In the genomic region with DNA sequence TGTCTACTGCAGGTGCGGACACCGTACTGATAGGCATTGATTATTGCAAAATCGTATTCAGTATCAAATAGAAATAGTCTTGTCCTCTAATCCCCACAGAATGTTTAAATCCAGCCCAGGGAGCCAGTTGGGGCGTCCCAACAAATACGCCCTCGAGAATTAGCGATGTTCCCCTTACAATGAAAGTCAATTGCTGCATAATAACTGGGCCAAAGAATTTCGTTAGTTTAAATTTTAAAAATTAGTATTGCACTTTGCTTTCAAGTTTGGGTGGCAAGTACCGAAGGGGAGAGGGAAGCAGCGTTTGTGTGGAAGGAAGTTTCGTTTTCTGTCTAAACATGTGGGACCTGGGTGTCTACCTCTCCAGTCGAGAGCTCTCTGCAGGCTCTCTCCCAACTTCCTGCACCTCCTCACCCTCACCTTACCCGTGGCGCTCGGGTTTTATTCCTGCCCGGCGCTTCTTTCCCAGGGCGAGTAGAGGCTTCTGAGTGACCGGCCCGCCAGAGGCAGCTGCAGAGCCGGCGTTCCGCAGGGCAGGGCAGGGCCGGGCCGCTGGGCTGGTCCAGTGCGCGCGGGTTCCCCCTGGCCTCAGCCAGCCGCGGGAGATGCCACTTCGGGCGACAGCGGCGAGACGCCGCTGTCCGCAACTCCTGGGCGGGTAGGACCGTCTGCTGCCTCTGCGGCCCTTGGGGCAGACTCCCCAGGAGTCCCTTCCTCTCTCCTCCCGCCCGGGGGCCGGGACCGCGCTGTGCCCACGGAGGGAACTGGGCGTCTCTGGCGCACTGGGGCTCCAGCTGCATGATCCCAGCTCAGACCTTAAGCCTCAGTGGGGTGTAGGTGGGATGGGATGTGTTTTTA, we compare ENCODE assay signal across 9 cellular contexts. TPM values are rescaled to one million over a fixed set of nuclear protein-coding genes. Genes with fewer than 3 reads are reported as not detected.
DNase-seq lines count a peak whose midpoint lies in the region; ATAC-seq and TF ChIP-seq lines count a peak whose summit lies in the region.
"Had no signal": no experiment of that assay in that cellular context is flagged by ENCODE, and none has a peak within 500 bp of the region (broad histone marks: within the 10 kb centered on the region; RNA-seq: fewer than 3 reads in every experiment).

No MANE protein-coding gene starts in this region.

- peaks cover 100% of the 10 kb centered on the region for H3K27me3 Mint-ChIP-seq in activated naive CD4-positive, alpha-beta T cell treated with anti-CD3 and anti-CD28 coated beads, Interleukin-2, amount 10 ng/mL, durations not matched to agents 7 days and 5 days
- peaks cover 75% of the 10 kb centered on the region for H3K27me3 Mint-ChIP-seq in type B pancreatic cell

- peak; percentile 24 for DNase-seq in activated naive CD4-positive, alpha-beta T cell treated with anti-CD3 and anti-CD28 coated beads, Interleukin-2, amount 10 ng/mL, durations not matched to agents 7 days and 5 days
- no peak for DNase-seq in activated naive CD4-positive, alpha-beta T cell (lab: John Stamatoyannopoulos, UW)
- no peak for DNase-seq in astrocyte of the spinal cord (ENCODE audit: low read depth, low spot score)
- DNase-seq in left lobe of liver (ENCODE audit: low spot score): no peak
- DNase-seq in type B pancreatic cell (ENCODE audit: extremely low spot score, unreplicated experiment): peak; percentile 70
- no peak for DNase-seq in HK-2 (ENCODE audit: unreplicated experiment)
- DNase-seq: dermis blood vessel endothelial cell had no signal

- H3K4me1 Mint-ChIP-seq in activated naive CD4-positive, alpha-beta T cell treated with anti-CD3 and anti-CD28 coated beads, Interleukin-2, amount 10 ng/mL, durations not matched to agents 7 days and 5 days: peaks cover 20% of the 10 kb centered on the region
- H3K4me1 Mint-ChIP-seq in type B pancreatic cell (ENCODE audit: unreplicated experiment): peaks cover 27% of the 10 kb centered on the region

- peak overlapping the region; percentile 47 for H3K4me3 Mint-ChIP-seq in activated naive CD4-positive, alpha-beta T cell treated with anti-CD3 and anti-CD28 coated beads, Interleukin-2, amount 10 ng/mL, durations not matched to agents 7 days and 5 days
- peak overlapping the region; percentile 92 for H3K4me3 Mint-ChIP-seq in type B pancreatic cell

- peak overlapping the region; percentile 72 for H3K4me3 ChIP-seq in astrocyte of the spinal cord (ENCODE audit: low read depth, low read length)

- TF ChIP-seq CTCF in astrocyte of the spinal cord (IDR thresholded peaks at IDR 0.05; ENCODE audit: low read depth, low read length) (no peak), type B pancreatic cell (conservative IDR thresholded peaks at IDR 0.05) (no peak)

- CTCF ChIA-PET in activated naive CD4-positive, alpha-beta T cell treated with anti-CD3 and anti-CD28 coated beads, Interleukin-2, amount 10 ng/mL, durations not matched to agents 7 days and 5 days (lab: Charles Lee): interaction anchor here (0.6 kb wide), 1 partner anchor 275 kb away, joined by 3 read pairs; no protein-coding TSS in a partner anchor

- in situ Hi-C loops in astrocyte of the spinal cord (cut with HindIII; ENCODE audit: low sequenced_read_pairs): no loop called here

- H3K27ac Mint-ChIP-seq in activated naive CD4-positive, alpha-beta T cell treated with anti-CD3 and anti-CD28 coated beads, Interleukin-2, amount 10 ng/mL, durations not matched to agents 7 days and 5 days: no peak overlapping the region
- H3K27ac Mint-ChIP-seq in type B pancreatic cell: peak overlapping the region; percentile 90

- ATAC-seq in left lobe of liver (peak; percentile 48), HG02973 (IDR thresholded peaks at IDR 0.05; ENCODE audit: unreplicated experiment) (no peak), GM18498 (IDR thresholded peaks at IDR 0.05; ENCODE audit: unreplicated experiment) (no peak)

- no peaks in the 10 kb centered on the region for H3K36me3 Mint-ChIP-seq in activated naive CD4-positive, alpha-beta T cell treated with anti-CD3 and anti-CD28 coated beads, Interleukin-2, amount 10 ng/mL, durations not matched to agents 7 days and 5 days
- H3K36me3 Mint-ChIP-seq in type B pancreatic cell: peaks cover 12% of the 10 kb centered on the region

- H3K9me3 Mint-ChIP-seq in activated naive CD4-positive, alpha-beta T cell treated with anti-CD3 and anti-CD28 coated beads, Interleukin-2, amount 10 ng/mL, durations not matched to agents 7 days and 5 days: no peaks in the 10 kb centered on the region
- H3K9me3 Mint-ChIP-seq in type B pancreatic cell: no peaks in the 10 kb centered on the region

RNA-seq across cellular contexts. Expression of a gene that starts 0.9 kb away (rescaled TPM):
- total RNA-seq in left lobe of liver: 0.13 TPM
- 20.5 and 71.7 TPM in 2 replicates for total RNA-seq in type B pancreatic cell (ENCODE audit: low replicate concordance)
- total RNA-seq: dermis blood vessel endothelial cell had no signal

Comparison
In these comparisons a context has a peak if more than half of its experiments do, and no peak if none do; other contexts are left out.
1. DNase-seq: peak in activated naive CD4-positive, alpha-beta T cell treated with anti-CD3 and anti-CD28 coated beads, Interleukin-2, amount 10 ng/mL, durations not matched to agents 7 days and 5 days (single experiment) and type B pancreatic cell (single experiment); none in activated naive CD4-positive, alpha-beta T cell (0 of 4), astrocyte of the spinal cord (single experiment), left lobe of liver (single experiment) and HK-2 (single experiment).
2. RNA of a gene that starts 0.9 kb away (total RNA-seq): 20.5 to 71.7 TPM in type B pancreatic cell; 0.13 TPM in left lobe of liver (single experiment); every median in the first group is over 10 times any median in the second.